In the genomic region with DNA sequence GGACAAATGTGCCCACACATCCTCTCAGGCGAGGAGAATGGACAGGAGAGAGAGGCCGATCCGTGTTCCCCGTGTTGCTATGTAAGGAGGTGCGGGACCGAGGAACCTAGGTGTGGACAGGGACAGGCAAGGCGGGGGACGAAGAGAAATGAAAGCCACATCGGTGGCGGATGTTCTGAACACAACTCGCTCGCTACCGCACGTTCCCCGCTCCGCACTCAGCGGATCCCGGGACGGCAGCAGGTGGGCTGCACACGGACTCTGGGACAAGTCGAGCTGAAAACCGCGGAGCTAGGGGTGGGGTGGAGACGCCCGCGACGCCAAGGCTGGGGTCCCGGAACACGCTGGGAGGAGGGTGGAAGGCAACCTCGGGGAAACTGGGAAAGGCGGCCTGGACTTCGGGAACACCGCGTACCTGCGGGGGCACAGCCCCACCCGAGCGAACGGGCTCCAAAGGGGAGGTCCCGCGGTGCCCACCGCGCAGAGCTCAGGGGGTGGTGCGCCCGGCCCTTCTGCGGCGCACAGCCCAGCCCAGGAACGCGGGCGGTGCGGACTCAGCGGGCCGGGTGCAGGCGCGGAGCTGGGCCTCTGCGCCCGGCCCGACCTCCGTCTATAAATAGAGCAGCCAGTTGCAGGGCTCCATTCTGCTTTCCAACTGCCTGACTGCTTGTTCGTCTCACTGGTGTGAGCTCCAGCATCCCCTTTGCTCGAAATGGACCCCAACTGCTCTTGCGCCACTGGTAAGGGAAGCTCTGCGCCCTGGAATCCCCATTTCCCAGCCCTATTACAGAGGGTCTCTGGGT, we compare ENCODE assay signal across 8 cellular contexts. TPM values are rescaled to one million over a fixed set of nuclear protein-coding genes. Genes with fewer than 3 reads are reported as not detected.
A peak's percentile ranks its signal among the peaks of the same experiment; 100 is the strongest.
DNase-seq lines count a peak whose midpoint lies in the region; ATAC-seq and TF ChIP-seq lines count a peak whose summit lies in the region.

A gene (plus strand): TSS at position 642 of the 803 bp plus-strand sequence. CDS start 71 bp downstream, at position 713.

- ATAC-seq in GM18511 (IDR thresholded peaks at IDR 0.05; ENCODE audit: unreplicated experiment) (peak; percentile 66), lung (ENCODE audit: insufficient read depth, low FRiP score) (peak; percentile 90), HG03571 (IDR thresholded peaks at IDR 0.05; ENCODE audit: unreplicated experiment) (no peak)
- ATAC-seq in effector memory CD8-positive, alpha-beta T cell (replicated peaks) = peak; percentile 95

- peaks cover 76% of the 10 kb centered on the region for H3K27me3 ChIP-seq in HUES6 (ENCODE audit: control insufficient read depth, insufficient read depth, low read length)
- no peaks in the 10 kb centered on the region for H3K27me3 ChIP-seq in lung (ENCODE audit: control insufficient read depth, insufficient read depth)

- H3K4me1 ChIP-seq in HUES6 (ENCODE audit: control insufficient read depth, insufficient read depth, low read length) (peaks cover 33% of the 10 kb centered on the region), lung (ENCODE audit: control insufficient read depth in 2 of 2, insufficient read depth in 2 of 2, low read length in 2 of 2) (peaks cover 0 to 12% of the 10 kb centered on the region in 2 donors)

- no peaks in the 10 kb centered on the region for H3K9me3 Mint-ChIP-seq in effector memory CD8-positive, alpha-beta T cell

- 1 to 2% methylated on average over 62 of the region's 62 CpGs for WGBS in lung, 2 donors

- H3K27ac ChIP-seq in HUES6 (ENCODE audit: low read depth, low read length) (no peak within 1 kb of the TSS), lung (ENCODE audit: low read depth in 1 of 2, low read length in 1 of 2) (peak within 1 kb of the TSS; percentile 91 to 94)

- H3K36me3 Mint-ChIP-seq in effector memory CD8-positive, alpha-beta T cell (ENCODE audit: insufficient read depth) = peaks cover 2% of the 10 kb centered on the region

- TF ChIP-seq CTCF in lung (IDR thresholded peaks at IDR 0.05; ENCODE audit: control extremely low read depth, extremely low read depth) = no peak

- H3K4me1 Mint-ChIP-seq in effector memory CD8-positive, alpha-beta T cell (ENCODE audit: low read depth in 2 of 2) = peaks cover 12 to 13% of the 10 kb centered on the region in 2 donors

- H3K36me3 ChIP-seq in HUES6 (ENCODE audit: control insufficient read depth, insufficient read depth, low read length) = no peaks in the 10 kb centered on the region
- H3K36me3 ChIP-seq in lung (ENCODE audit: control insufficient read depth in 2 of 2, insufficient read depth in 2 of 2, low read length in 2 of 2) = no peaks in the 10 kb centered on the region

- peak within 1 kb of the TSS; percentile 68 for H3K4me3 ChIP-seq in HUES6 (ENCODE audit: low read depth, low read length)
- H3K4me3 ChIP-seq in lung = peak within 1 kb of the TSS; percentile 55

- peak; percentile 84 for DNase-seq in activated CD4-positive, alpha-beta T cell treated with anti-CD3 and anti-CD28 coated beads for 48 hours
- peak in 2 of 3 experiments; percentile 38 to 56 for DNase-seq in effector memory CD8-positive, alpha-beta T cell
- DNase-seq in lung (ENCODE audit: low spot score) (peak; percentile 77), GDM1 (lab: John Stamatoyannopoulos, UW) (no peak)
- peak; percentile 66 to 67 for DNase-seq in stimulated activated CD4-positive, alpha-beta T cell treated with anti-CD3 and anti-CD28 coated beads, Interleukin-4, amount 100 ng/mL, for 48 hours (ENCODE audit: low read depth in 2 of 2)

- peak within 1 kb of the TSS; percentile 85 to 90 for H3K27ac Mint-ChIP-seq in effector memory CD8-positive, alpha-beta T cell

- H3K9me3 ChIP-seq in HUES6 (ENCODE audit: control insufficient read depth, insufficient read depth, low read depth, low read length) (peaks cover 4% of the 10 kb centered on the region; the same call in 1 of the 2 replicates), lung (ENCODE audit: control insufficient read depth in 2 of 2, insufficient read depth in 1 of 2, low read length in 1 of 2) (peaks cover 0 to 1% of the 10 kb centered on the region in 2 donors)

- H3K9ac ChIP-seq in HUES6 (ENCODE audit: low read length) = peak within 1 kb of the TSS; percentile 60

- peaks cover 0 to 36% of the 10 kb centered on the region in 2 donors for H3K27me3 Mint-ChIP-seq in effector memory CD8-positive, alpha-beta T cell

- peak within 1 kb of the TSS; percentile 94 to 95 for H3K4me3 Mint-ChIP-seq in effector memory CD8-positive, alpha-beta T cell

RNA-seq across cellular contexts. Expression of the gene that starts here (rescaled TPM):
- 100 to 1,000 TPM in 1 of 2 donors, 10 to 100 TPM in 1; 22.1 to 251 TPM for total RNA-seq in lung
- polyA plus RNA-seq in lung = 100 to 1,000 TPM in 1 of 2 donors, 10 to 100 TPM in 1; 66.9 to 746 TPM
